ENCODE assay signal across 19 cellular contexts in genomic region chr20:41534842-41535241, GRCh38.
"Had no signal": no experiment of that assay in that cellular context is flagged by ENCODE, and none has a peak within 500 bp of the region (broad histone marks: within the 10 kb centered on the region; RNA-seq: fewer than 3 reads in every experiment).

No MANE protein-coding gene starts in this region.

- H3K9me3 Mint-ChIP-seq: dendritic cell treated with granulocyte-macrophage colony-stimulating factor and Interleukin-4, amounts not matched to agents 40 ng/mL and 50 ng/mL, for 4 days; natural killer cell treated with Interleukin-12 subunit alpha and Interleukin-12 subunit beta and Interleukin-15 and Interleukin-18, amount 100 ng/mL, for 72 hours had no signal

- H3K4me1 ChIP-seq: suprapubic skin, upper lobe of right lung had no signal

- H3K4me1 Mint-ChIP-seq: activated B cell treated with CpG ODN at 0.5 μM for 24 hours had no signal

- H3K27me3 ChIP-seq: right lobe of liver, spleen, suprapubic skin, upper lobe of right lung had no signal

- ATAC-seq: effector memory CD8-positive, alpha-beta T cell; natural killer cell treated with Interleukin-12 subunit alpha and Interleukin-12 subunit beta and Interleukin-15 and Interleukin-18, amount 100 ng/mL, for 72 hours; T-cell; upper lobe of right lung had no signal

- DNase-seq: activated B cell treated with CpG ODN at 0.5 μM for 24 hours; activated CD4-positive, alpha-beta T cell treated with anti-CD3 and anti-CD28 coated beads, Interleukin-2, amount 50 U/mL, for 1 hour; activated T-cell treated with anti-CD3 and anti-CD28 coated beads, Interleukin-2, amount 50 U/mL, for 1 hour; central memory CD4-positive, alpha-beta T cell; effector memory CD8-positive, alpha-beta T cell; erythroblast; glutamatergic neuron; right lobe of liver; spleen; stimulated activated CD4-positive, alpha-beta T cell treated with anti-CD3 and anti-CD28 coated beads, Interleukin-1b, Interleukin-23, amount 100 ng/mL, for 48 hours; stimulated activated naive CD4-positive, alpha-beta T cell; T-cell; upper lobe of right lung had no signal

- H3K27ac Mint-ChIP-seq: activated B cell treated with CpG ODN at 0.5 μM for 24 hours; activated naive CD4-positive, alpha-beta T cell treated with anti-CD3 and anti-CD28 coated beads, Interleukin-2, amount 50 U/mL, for 24 hours; dendritic cell treated with granulocyte-macrophage colony-stimulating factor and Interleukin-4, amounts not matched to agents 40 ng/mL and 50 ng/mL, for 4 days; natural killer cell treated with Interleukin-12 subunit alpha and Interleukin-12 subunit beta and Interleukin-15 and Interleukin-18, amount 100 ng/mL, for 72 hours; T-cell had no signal

- H3K9me3 ChIP-seq: prostate gland, right lobe of liver, suprapubic skin, upper lobe of right lung had no signal

- H3K4me3 ChIP-seq: prostate gland, right lobe of liver, SK-N-MC, spleen, suprapubic skin, upper lobe of right lung had no signal

- H3K36me3 ChIP-seq: prostate gland, right lobe of liver had no signal

- H3K27me3 Mint-ChIP-seq: activated B cell treated with CpG ODN at 0.5 μM for 24 hours; activated naive CD4-positive, alpha-beta T cell treated with anti-CD3 and anti-CD28 coated beads, Interleukin-2, amount 50 U/mL, for 24 hours; dendritic cell treated with granulocyte-macrophage colony-stimulating factor and Interleukin-4, amounts not matched to agents 40 ng/mL and 50 ng/mL, for 4 days; effector memory CD8-positive, alpha-beta T cell; natural killer cell treated with Interleukin-12 subunit alpha and Interleukin-12 subunit beta and Interleukin-15 and Interleukin-18, amount 100 ng/mL, for 72 hours; T-cell had no signal

- H3K27ac ChIP-seq: right lobe of liver, SK-N-MC, spleen, suprapubic skin, upper lobe of right lung had no signal

- H3K4me3 Mint-ChIP-seq: activated B cell treated with CpG ODN at 0.5 μM for 24 hours; activated naive CD4-positive, alpha-beta T cell treated with anti-CD3 and anti-CD28 coated beads, Interleukin-2, amount 50 U/mL, for 24 hours; dendritic cell treated with granulocyte-macrophage colony-stimulating factor and Interleukin-4, amounts not matched to agents 40 ng/mL and 50 ng/mL, for 4 days; effector memory CD8-positive, alpha-beta T cell; natural killer cell treated with Interleukin-12 subunit alpha and Interleukin-12 subunit beta and Interleukin-15 and Interleukin-18, amount 100 ng/mL, for 72 hours; T-cell had no signal
